ENCODE assay signal across 8 cellular contexts in genomic region chr19:33302175-33302973, GRCh38. TPM values are rescaled to one million over a fixed set of nuclear protein-coding genes. Genes with fewer than 3 reads are reported as not detected.
DNase-seq lines count a peak whose midpoint lies in the region; ATAC-seq, FAIRE-seq and TF ChIP-seq lines count a peak whose summit lies in the region.

Gene CEBPA (minus strand): TSS chr19:33302534. CDS start chr19:33302414, 120 bp downstream.

- H3K9me3 ChIP-seq in kidney (ENCODE audit: control insufficient read depth in 1 of 2, low read length in 2 of 2) = no peaks in the 10 kb centered on the region

- DNase-seq in GM12892 (ENCODE audit: insufficient read length) (peak; percentile 80), NCI-H146 treated with DMSO at 0.1 percent for 48 hours (lab: John Stamatoyannopoulos, UW; ENCODE audit: unreplicated experiment) (peak; percentile 33), kidney (peak; percentile 93)
- DNase-seq in central memory CD4-positive, alpha-beta T cell = peak; percentile 42
- peak; percentile 12 to 47 (median 21) for DNase-seq in stimulated activated CD4-positive, alpha-beta T cell treated with anti-CD3 and anti-CD28 coated beads, Interleukin-12 subunit alpha, Interleukin-12 subunit beta, amount 100 ng/mL, for 48 hours (ENCODE audit: low read depth in 2 of 3, low spot score in 1 of 3)

- TF ChIP-seq POLR2A in GM12892 (IDR thresholded peaks at IDR 0.05; ENCODE audit: low read depth, low read length) = peak; percentile 32; the same call in 1 of the 2 replicates

- H3K4me3 ChIP-seq in kidney (ENCODE audit: low read length in 2 of 2) = peak within 1 kb of the TSS; percentile 60 to 62

- ATAC-seq in HG02678 (IDR thresholded peaks at IDR 0.05; ENCODE audit: unreplicated experiment) = peak; percentile 88
- ATAC-seq in GM18873 (IDR thresholded peaks at IDR 0.05; ENCODE audit: low FRiP score, unreplicated experiment) = no peak

- FAIRE-seq in GM12892 (lab: Jason Lieb, UNC) (no peak), kidney (lab: Jason Lieb, UNC) (no peak)

- no peaks in the 10 kb centered on the region for H3K36me3 ChIP-seq in kidney (ENCODE audit: control insufficient read depth in 1 of 2, insufficient read depth in 2 of 2, low read length in 2 of 2)

- TF ChIP-seq CTCF in VCaP (conservative IDR thresholded peaks at IDR 0.05) (peak; percentile 84), kidney (IDR thresholded peaks at IDR 0.05; ENCODE audit: borderline replicate concordance, extremely low read depth, insufficient read depth) (peak; percentile 64)

- H3K9ac ChIP-seq in kidney (ENCODE audit: low read length in 2 of 2) = peak within 1 kb of the TSS in 1 of 2 donors; percentile 31

- intact Hi-C loops in kidney (cut with DNase I) = no loop called here

- peak within 1 kb of the TSS; percentile 78 for H3K27ac ChIP-seq in VCaP
- peak within 1 kb of the TSS in 1 of 2 donors; percentile 57 for H3K27ac ChIP-seq in kidney (ENCODE audit: low read depth in 2 of 2, low read length in 2 of 2)

- H3K4me1 ChIP-seq in kidney (ENCODE audit: control insufficient read depth in 1 of 2, insufficient read depth in 1 of 2, low read depth in 1 of 2, low read length in 2 of 2) = peaks cover 0 to 9% of the 10 kb centered on the region in 2 donors

RNA-seq across cellular contexts. Expression of gene CEBPA, which starts in this region (rescaled TPM):
- polyA plus RNA-seq in GM12892 (2012; ENCODE audit: missing spikeins) = not detected
- total RNA-seq in kidney = 7.1 TPM
- polyA plus RNA-seq in kidney (ENCODE audit: insufficient read depth, low read depth, low replicate concordance) = 6.6 TPM

Comparison
In these comparisons a context has a peak if more than half of its experiments do, and no peak if none do; other contexts are left out.
1. DNase-seq: peak in every context shown above with its lines; median percentile 93 in kidney; 80 in GM12892; 42 in central memory CD4-positive, alpha-beta T cell; 33 in NCI-H146 treated with DMSO at 0.1 percent for 48 hours; 21 in stimulated activated CD4-positive, alpha-beta T cell treated with anti-CD3 and anti-CD28 coated beads, Interleukin-12 subunit alpha, Interleukin-12 subunit beta, amount 100 ng/mL, for 48 hours.